25 cellular contexts compared by ENCODE assay signal in genomic region chr3:32968367-32969087, GRCh38. TPM values are rescaled to one million over a fixed set of nuclear protein-coding genes. Genes with fewer than 3 reads are reported as not detected.
DNase-seq lines count a peak whose midpoint lies in the region; ATAC-seq, FAIRE-seq and TF ChIP-seq lines count a peak whose summit lies in the region.
"Had no signal": no experiment of that assay in that cellular context is flagged by ENCODE, and none has a peak within 500 bp of the region (broad histone marks: within the 10 kb centered on the region; RNA-seq: fewer than 3 reads in every experiment).

No MANE protein-coding gene starts in this region.

- no peak overlapping the region for H2BK120ac ChIP-seq in IMR-90 (ENCODE audit: low read depth, low read length)

- H3K4ac ChIP-seq in IMR-90 (ENCODE audit: low read depth, low read length), result no peak overlapping the region

- no peak overlapping the region for H4K91ac ChIP-seq in IMR-90 (ENCODE audit: insufficient read depth, low read depth, low read length)

- no peak overlapping the region for H2BK20ac ChIP-seq in IMR-90 (ENCODE audit: low read depth, low read length)

- TF ChIP-seq RAD21 in IMR-90 (IDR thresholded peaks at IDR 0.05; ENCODE audit: low read length), result no peak

- in situ Hi-C loops in IMR-90 (cut with MboI; ENCODE audit: low sequenced_read_pairs), result loop anchor here (25.0 kb wide), 2 partner anchors 394 to 819 kb away; partner anchors contain the start of gene PDCD6IP

- WGBS in IMR-90 (ENCODE audit: extremely low coverage in 2 of 2, insufficient read length in 1 of 2), 2 experiments, result 40% methylated on average over 1 of the region's 3 CpGs; no CpG with 5 or more reads in 1 of the 2 experiments

- no peak overlapping the region for H3K23ac ChIP-seq in IMR-90 (ENCODE audit: low read depth, low read length)

- no peak overlapping the region for H2AK9ac ChIP-seq in IMR-90 (replicated peaks; ENCODE audit: low read depth, low read length, poor library complexity)

- no peak for DNase-seq in IMR-90
- DNase-seq in endothelial cell of umbilical vein (ENCODE audit: low read depth, low spot score), result no peak
- no peak for DNase-seq in NCI-H69 (lab: John Stamatoyannopoulos, UW)
- DNase-seq in NCI-H146 (lab: John Stamatoyannopoulos, UW), result no peak
- no peak for DNase-seq in GM03348 (ENCODE audit: low spot score)
- DNase-seq: activated CD4-positive, alpha-beta T cell treated with anti-CD3 and anti-CD28 coated beads, Interleukin-2, amount 10 ng/mL, durations not matched to agents 24 days and 14 days; activated naive CD4-positive, alpha-beta T cell treated with anti-CD3 and anti-CD28 coated beads, Interleukin-2, amount 10 ng/mL, durations not matched to agents 7 days and 5 days; amniotic stem cell; CD4-positive, alpha-beta T cell; effector memory CD8-positive, alpha-beta T cell; foreskin melanocyte; left ventricle myocardium inferior; MV-4-11; NCI-H1694; NCI-H2171; stimulated activated naive CD8-positive, alpha-beta T cell treated with anti-CD3 and anti-CD28 coated beads, Interleukin-15, Interleukin-2, amounts not matched to agents 100 U/mL and 50 U/mL, for 24 hours; testis; WERI-Rb-1 had no signal

- no peak overlapping the region for H3K18ac ChIP-seq in IMR-90 (ENCODE audit: low read depth, low read length)

- FAIRE-seq in endothelial cell of umbilical vein (lab: Jason Lieb, UNC), result peak; percentile 37
- FAIRE-seq: colon, GM18507, urothelium cell line had no signal

- no peak overlapping the region for H3K14ac ChIP-seq in IMR-90 (replicated peaks; ENCODE audit: low read depth, low read length)

- peaks cover 5% of the 10 kb centered on the region for H3K27me3 ChIP-seq in IMR-90 (ENCODE audit: control insufficient read depth, insufficient read depth, low read length)
- H3K27me3 ChIP-seq in endothelial cell of umbilical vein (ENCODE audit: control insufficient read depth in 2 of 2, insufficient read depth in 2 of 2, low read length in 2 of 2), result peaks cover 0 to 5% of the 10 kb centered on the region in 2 experiments
- no peaks in the 10 kb centered on the region for H3K27me3 ChIP-seq in parathyroid adenoma (ENCODE audit: control insufficient read depth, insufficient read depth, low read length)
- H3K27me3 ChIP-seq: esophagus muscularis mucosa, testis had no signal

- no peak overlapping the region for H3K9ac ChIP-seq in IMR-90 (ENCODE audit: low read depth, low read length)
- no peak overlapping the region for H3K9ac ChIP-seq in endothelial cell of umbilical vein (replicated peaks; ENCODE audit: extremely low read depth, insufficient read depth, low read length)
- no peak overlapping the region for H3K9ac ChIP-seq in parathyroid adenoma

- dilution Hi-C loops in IMR-90 (cut with HindIII; ENCODE audit: low sequenced_read_pairs, unreplicated experiment) (no loop called here), endothelial cell of umbilical vein (cut with MboI; ENCODE audit: extremely low pct_ligation_motif_present, low sequenced_read_pairs) (no loop called here)

- POLR2A ChIA-PET in IMR-90 (lab: Charles Lee; ENCODE audit: unreplicated experiment) (no interaction called here), endothelial cell of umbilical vein (lab: Charles Lee) (no interaction called here)

- intact Hi-C loops in IMR-90 (cut with micrococcal nuclease) (no loop called here), endothelial cell of umbilical vein (cut with micrococcal nuclease) (no loop called here)

- H4K20me1 ChIP-seq in IMR-90 (ENCODE audit: insufficient read depth, low read length) (no peaks in the 10 kb centered on the region), endothelial cell of umbilical vein (replicated peaks; ENCODE audit: control insufficient read depth, extremely low read depth, insufficient read depth, low read length) (no peaks in the 10 kb centered on the region)

- H2BK5ac ChIP-seq in IMR-90 (ENCODE audit: low read depth, low read length, poor library complexity, severe bottlenecking), result no peak overlapping the region

- H3K4me2 ChIP-seq in IMR-90 (ENCODE audit: low read depth, low read length) (no peak overlapping the region), endothelial cell of umbilical vein (ENCODE audit: insufficient read depth, low read length) (no peak overlapping the region), parathyroid adenoma (ENCODE audit: low read length) (no peak overlapping the region)

- no peak for TF ChIP-seq POLR2A in IMR-90 (IDR thresholded peaks at IDR 0.05; ENCODE audit: low read depth, low read length)
- no peak for TF ChIP-seq POLR2A in endothelial cell of umbilical vein (IDR thresholded peaks at IDR 0.05; ENCODE audit: low read depth, low read length)

- no peaks in the 10 kb centered on the region for H3K79me2 ChIP-seq in endothelial cell of umbilical vein (ENCODE audit: control insufficient read depth, insufficient read depth, low read length)
- no peaks in the 10 kb centered on the region for H3K79me2 ChIP-seq in parathyroid adenoma

- no peak overlapping the region for H2BK15ac ChIP-seq in IMR-90 (ENCODE audit: low read depth, low read length)

- CTCF ChIA-PET in IMR-90 (lab: Yijun Ruan, JAX), result interaction anchor here (1.1 kb wide), 1 partner anchor 9 kb away, joined by 3 read pairs; no protein-coding TSS in a partner anchor
- CTCF ChIA-PET in endothelial cell of umbilical vein (lab: Charles Lee), result interaction anchor here (1.2 to 1.8 kb wide), 3 partner anchors 14 to 20 kb away, joined by 3 to 6 read pairs (median 5); no protein-coding TSS in a partner anchor

- H3K9me1 ChIP-seq in IMR-90 (ENCODE audit: insufficient read depth, low read length) (0 out of 2 replicates have a peak, but pooled peaks cover 3% of the 10 kb centered on the region), endothelial cell of umbilical vein (replicated peaks; ENCODE audit: control insufficient read depth, extremely low read depth, insufficient read depth, low read length) (no peaks in the 10 kb centered on the region)

- no peak overlapping the region for H2AK5ac ChIP-seq in IMR-90 (ENCODE audit: low read depth, low read length)

- H2AFZ ChIP-seq in IMR-90 (replicated peaks; ENCODE audit: low read length, poor library complexity), result no peak overlapping the region
- H2AFZ ChIP-seq in endothelial cell of umbilical vein (ENCODE audit: low read depth, low read length), result no peak overlapping the region
- H2AFZ ChIP-seq in parathyroid adenoma, result peak overlapping the region; percentile 8

- no peaks in the 10 kb centered on the region for H3K79me1 ChIP-seq in IMR-90 (ENCODE audit: low read depth in 1 of 2, low read length in 2 of 2)

- H3K27ac ChIP-seq in IMR-90 (ENCODE audit: insufficient read depth, low read length) (no peak overlapping the region), endothelial cell of umbilical vein (ENCODE audit: insufficient read depth, low read depth, low read length) (no peak overlapping the region), parathyroid adenoma (no peak overlapping the region)
- H3K27ac ChIP-seq: esophagus muscularis mucosa, left ventricle myocardium inferior, testis, WERI-Rb-1 had no signal

- peak; percentile 49; the same call in 1 of the 2 replicates for ATAC-seq in IMR-90 (ENCODE audit: low read depth)
- ATAC-seq: effector memory CD8-positive, alpha-beta T cell; Right ventricle myocardium inferior; stimulated activated naive CD8-positive, alpha-beta T cell treated with anti-CD3 and anti-CD28 coated beads, Interleukin-15, Interleukin-2, amounts not matched to agents 100 U/mL and 50 U/mL, for 24 hours had no signal

- H3K9me3 ChIP-seq in IMR-90 (ENCODE audit: control insufficient read depth, insufficient read depth, low read length), result peaks cover 4% of the 10 kb centered on the region; the same call in 1 of the 2 replicates
- H3K9me3 ChIP-seq in endothelial cell of umbilical vein (replicated peaks; ENCODE audit: control insufficient read depth, insufficient read depth, low read length), result no peaks in the 10 kb centered on the region
- H3K9me3 ChIP-seq in parathyroid adenoma (ENCODE audit: control insufficient read depth, low read length), result no peaks in the 10 kb centered on the region
- H3K9me3 ChIP-seq: esophagus muscularis mucosa, testis had no signal

- H3K4me1 ChIP-seq in IMR-90 (ENCODE audit: control insufficient read depth, insufficient read depth, low read length) (no peaks in the 10 kb centered on the region; the same call in none of the 2 replicates), endothelial cell of umbilical vein (ENCODE audit: control insufficient read depth, extremely low read depth, insufficient read depth, low read length) (no peaks in the 10 kb centered on the region), parathyroid adenoma (no peaks in the 10 kb centered on the region)
- H3K4me1 ChIP-seq: left ventricle myocardium inferior, testis had no signal

- no peak overlapping the region for H3K56ac ChIP-seq in IMR-90 (ENCODE audit: extremely low read depth, insufficient read depth, low read length)

- BruUV-seq in IMR-90 (replicated peaks; lab: Mats Ljungman, UMichigan) (no TSS peak), endothelial cell of umbilical vein (replicated peaks; lab: Mats Ljungman, UMichigan) (no TSS peak)

- no peak overlapping the region for H4K5ac ChIP-seq in IMR-90 (ENCODE audit: low read depth, low read length)

- H3K36me3 ChIP-seq in IMR-90 (ENCODE audit: control insufficient read depth, insufficient read depth, low read length) (no peaks in the 10 kb centered on the region), endothelial cell of umbilical vein (ENCODE audit: control insufficient read depth in 2 of 2, extremely low read depth in 1 of 2, insufficient read depth in 2 of 2, low read length in 2 of 2) (no peaks in the 10 kb centered on the region), parathyroid adenoma (ENCODE audit: control insufficient read depth, insufficient read depth, low read length) (no peaks in the 10 kb centered on the region)
- H3K36me3 ChIP-seq: esophagus muscularis mucosa, left ventricle myocardium inferior, WERI-Rb-1 had no signal

- peak; percentile 21 for TF ChIP-seq CTCF in GM12873 (IDR thresholded peaks at IDR 0.05; ENCODE audit: insufficient read depth, low read depth, low read length, missing control alignments)
- TF ChIP-seq CTCF in IMR-90 (conservative IDR thresholded peaks at IDR 0.05; ENCODE audit: low read depth, low read length), result no peak
- TF ChIP-seq CTCF in endothelial cell of umbilical vein (IDR thresholded peaks at IDR 0.05; ENCODE audit: extremely low read depth in 1 of 2, insufficient read depth in 1 of 2, low read depth in 1 of 2, low read length in 2 of 2), result no peak
- no peak for TF ChIP-seq CTCF in parathyroid adenoma (IDR thresholded peaks at IDR 0.05)

- no peak overlapping the region for H4K8ac ChIP-seq in IMR-90 (ENCODE audit: low read depth in 2 of 2, low read length in 2 of 2)

- no peak overlapping the region for H3K4me3 ChIP-seq in IMR-90 (ENCODE audit: insufficient read depth, low read depth, low read length)
- H3K4me3 ChIP-seq in endothelial cell of umbilical vein (replicated peaks in 1 of 3; ENCODE audit: insufficient read depth in 1 of 3, low read depth in 1 of 3, low read length in 3 of 3), result no peak overlapping the region
- H3K4me3 ChIP-seq in parathyroid adenoma (ENCODE audit: low read depth, low read length), result no peak overlapping the region
- H3K4me3 ChIP-seq: esophagus muscularis mucosa, left ventricle myocardium inferior, testis had no signal

RNA-seq across cellular contexts. Expression of gene CCR4, which starts 17.1 kb away (rescaled TPM):
- not detected in 2 replicates for total RNA-seq in IMR-90 (2012; rRNA removed)
- not detected in 2 replicates for polyA plus RNA-seq in IMR-90 (2012; rRNA removed)
- polyA plus RNA-seq in IMR-90 (2012; cell fraction: cytosol; rRNA removed), result not detected in 2 replicates
- not detected in 2 replicates for polyA plus RNA-seq in IMR-90 (2012; cell fraction: nucleus; rRNA removed; ENCODE audit: low replicate concordance)
- total RNA-seq in endothelial cell of umbilical vein, result not detected in 2 replicates
- polyA plus RNA-seq in endothelial cell of umbilical vein, result not detected in 2 replicates
- not detected in 2 replicates for polyA plus RNA-seq in endothelial cell of umbilical vein (2011; cell fraction: cytosol; rRNA removed)
- polyA plus RNA-seq in endothelial cell of umbilical vein (2011; cell fraction: nucleus; rRNA removed), result not detected in 2 replicates
- 0.18 and 0.21 TPM in 2 replicates for polyA plus RNA-seq in endothelial cell of umbilical vein (2012)
- not detected in 2 replicates for polyA minus RNA-seq in endothelial cell of umbilical vein
- not detected for polyA minus RNA-seq in endothelial cell of umbilical vein (2011; cell fraction: cytosol; rRNA and poly(A)+ RNA removed)
- polyA minus RNA-seq in endothelial cell of umbilical vein (2011; cell fraction: nucleus; rRNA and poly(A)+ RNA removed), result not detected in 2 replicates
- total RNA-seq: left ventricle myocardium inferior had no signal
